Comparison of ENCODE assay signal across 10 cellular contexts in the genomic region with DNA sequence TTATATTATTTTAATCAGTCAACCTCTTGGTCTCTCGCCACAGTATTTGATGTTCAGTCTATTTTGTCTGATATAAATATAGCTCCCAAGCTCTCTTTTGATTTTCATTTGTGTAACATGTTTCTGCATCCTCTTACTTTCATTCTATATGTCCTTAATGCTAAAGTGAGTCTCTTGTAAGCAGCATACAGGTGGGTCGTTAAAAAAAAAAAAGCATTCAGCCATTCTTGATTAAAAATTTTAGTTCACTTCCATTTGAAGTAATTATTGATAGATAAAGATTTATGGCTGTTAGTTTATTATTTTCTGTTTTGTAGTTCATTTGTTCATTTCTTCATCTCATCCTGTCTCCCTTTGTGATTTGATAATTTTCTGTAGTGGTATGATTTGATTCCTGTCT.
"Had no signal": no experiment of that assay in that cellular context is flagged by ENCODE, and none has a peak within 500 bp of the region (broad histone marks: within the 10 kb centered on the region; RNA-seq: fewer than 3 reads in every experiment).

No MANE protein-coding gene starts in this region.

- H3K9ac ChIP-seq: GM23248, KMS-11 had no signal

- H3K4me1 ChIP-seq: HAP-1 had no signal

- H3K9me3 ChIP-seq: HAP-1 had no signal

- H3K36me3 ChIP-seq: HAP-1 had no signal

- FAIRE-seq: HTR-8/SVneo had no signal

- H3K27ac ChIP-seq: GM23248, KMS-11 had no signal

- H2AFZ ChIP-seq: GM23248 had no signal

- DNase-seq: GM23248, GOT3, H7, HFFc6, IMR-90, KBM-7 had no signal

- H3K4me3 ChIP-seq: GM23248, HAP-1 had no signal

- H3K4me2 ChIP-seq: KMS-11 had no signal

- ATAC-seq: HCT116 had no signal
